In genomic region chr18:23237524-23238151, GRCh38 we compare ENCODE assay signal across 9 cellular contexts.
A peak's percentile ranks its signal among the peaks of the same experiment; 100 is the strongest.
DNase-seq lines count a peak whose midpoint lies in the region; ATAC-seq and TF ChIP-seq lines count a peak whose summit lies in the region.
"Had no signal": no experiment of that assay in that cellular context is flagged by ENCODE, and none has a peak within 500 bp of the region (broad histone marks: within the 10 kb centered on the region; RNA-seq: fewer than 3 reads in every experiment).

No MANE protein-coding gene starts in this region.

- POLR2A ChIA-PET in GM10248 (lab: Yijun Ruan, JAX), result interaction anchor here (1.6 kb wide), 1 partner anchor 9 kb away, joined by 8 read pairs; no protein-coding TSS in a partner anchor

- DNase-seq in GM10248 (ENCODE audit: extremely low spot score) (peak; percentile 77), MV-4-11 (lab: John Stamatoyannopoulos, UW) (peak; percentile 79), iPS-NIHi11 (ENCODE audit: low spot score) (peak; percentile 68), A172 (ENCODE audit: low spot score) (no peak), NCI-H187 treated with DMSO at 0.1 percent for 48 hours (lab: John Stamatoyannopoulos, UW) (no peak)
- peak; percentile 10 to 41 for DNase-seq in stimulated activated CD4-positive, alpha-beta T cell treated with anti-CD3 and anti-CD28 coated beads, Interleukin-12 subunit alpha, Interleukin-12 subunit beta, amount 100 ng/mL, for 24 hours (ENCODE audit: low read depth in 2 of 2)

- peak overlapping the region; percentile 70 for H3K27ac ChIP-seq in angular gyrus (ENCODE audit: low read depth, low read length)
- H3K27ac ChIP-seq: SK-N-MC had no signal

- TF ChIP-seq CTCF in GM10248 (IDR thresholded peaks at IDR 0.05; ENCODE audit: control extremely low read depth, extremely low read depth, low read depth, missing control alignments), result peak; percentile 39

- peak; percentile 57 for ATAC-seq in GM21723 (IDR thresholded peaks at IDR 0.05; ENCODE audit: unreplicated experiment)

- CTCF ChIA-PET in GM10248 (lab: Yijun Ruan, JAX), result interaction anchor here (0.7 to 2.6 kb wide), 7 partner anchors 9 to 120 kb away, joined by 3 to 12 read pairs (median 4); no protein-coding TSS in a partner anchor

Comparison
In these comparisons a context has a peak if more than half of its experiments do, and no peak if none do; other contexts are left out.
1. DNase-seq: peak in GM10248 (single experiment), MV-4-11 (single experiment), iPS-NIHi11 (single experiment) and stimulated activated CD4-positive, alpha-beta T cell treated with anti-CD3 and anti-CD28 coated beads, Interleukin-12 subunit alpha, Interleukin-12 subunit beta, amount 100 ng/mL, for 24 hours (2 of 2); none in A172 (single experiment) and NCI-H187 treated with DMSO at 0.1 percent for 48 hours (single experiment).